ENCODE assay signal across 14 cellular contexts in the genomic region with DNA sequence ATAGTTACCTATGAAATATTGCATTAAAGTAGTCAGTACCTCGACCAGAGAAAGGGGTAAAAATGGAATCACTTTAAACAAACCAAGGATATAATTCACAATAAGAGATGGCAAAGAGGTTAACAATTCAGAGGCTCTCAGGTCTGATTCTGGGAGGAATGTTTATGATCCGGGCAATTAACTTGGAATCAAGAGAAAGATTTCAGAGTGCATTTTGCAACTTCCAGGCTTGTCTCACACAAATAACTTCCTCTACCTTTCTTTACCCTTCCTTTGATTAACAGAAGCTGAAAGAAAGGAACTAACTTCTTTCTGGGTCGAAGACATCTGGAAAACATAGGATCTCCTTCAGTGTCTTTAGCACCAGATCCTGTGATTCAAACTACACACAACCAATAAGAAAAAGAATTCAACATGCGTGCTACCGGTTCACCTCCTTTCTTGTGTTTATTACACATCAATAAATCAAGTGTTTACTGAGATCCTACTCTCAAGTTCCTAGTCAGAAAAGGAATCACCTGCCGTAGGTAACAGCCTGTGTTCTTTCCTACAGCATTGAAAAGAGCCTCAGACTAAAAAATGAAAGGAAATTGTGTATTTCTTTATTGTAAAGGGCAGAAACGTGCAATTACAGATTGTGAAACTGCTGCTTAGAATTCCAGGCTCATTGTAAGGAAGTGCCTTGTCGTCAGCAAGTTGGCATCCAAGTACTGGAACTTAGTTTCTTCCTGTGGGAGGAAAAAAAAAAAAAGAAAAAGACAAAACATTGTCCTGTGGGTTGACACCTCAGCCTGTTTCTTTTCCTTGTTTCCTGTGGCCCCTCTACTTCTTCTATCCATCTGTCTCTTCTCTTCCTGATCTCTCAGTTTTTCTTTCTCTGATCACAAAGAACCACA. TPM values are rescaled to one million over a fixed set of nuclear protein-coding genes. Genes with fewer than 3 reads are reported as not detected.
DNase-seq lines count a peak whose midpoint lies in the region; FAIRE-seq and TF ChIP-seq lines count a peak whose summit lies in the region.
"Had no signal": no experiment of that assay in that cellular context is flagged by ENCODE, and none has a peak within 500 bp of the region (broad histone marks: within the 10 kb centered on the region; RNA-seq: fewer than 3 reads in every experiment).

No MANE protein-coding gene starts in this region.

- no peak for TF ChIP-seq CTCF in AG10803 (conservative IDR thresholded peaks at IDR 0.05; ENCODE audit: low read length)
- no peak for TF ChIP-seq CTCF in HFFc6 (IDR thresholded peaks at IDR 0.05)
- TF ChIP-seq CTCF in endothelial cell of umbilical vein (IDR thresholded peaks at IDR 0.05; ENCODE audit: extremely low read depth in 1 of 2, insufficient read depth in 1 of 2, low read depth in 1 of 2, low read length in 2 of 2) = no peak
- no peak for TF ChIP-seq CTCF in mesothelial cell of epicardium (IDR thresholded peaks at IDR 0.05; ENCODE audit: unreplicated experiment)
- TF ChIP-seq CTCF in esophagus muscularis mucosa (IDR thresholded peaks at IDR 0.05) = no peak

- no peaks in the 10 kb centered on the region for H3K79me2 ChIP-seq in endothelial cell of umbilical vein (ENCODE audit: control insufficient read depth, insufficient read depth, low read length)

- H3K27ac Mint-ChIP-seq in HFFc6 (peak overlapping the region; percentile 88), mesothelial cell of epicardium (peak overlapping the region; percentile 70)
- H3K27ac Mint-ChIP-seq: CD4-positive, alpha-beta T cell; T-helper 2 cell treated with Interferon-gamma antibody and Interleukin-4, amounts not matched to agents 5 μg/mL and 100 μg/mL, for 36 hours had no signal

- H4K20me1 ChIP-seq in endothelial cell of umbilical vein (replicated peaks; ENCODE audit: control insufficient read depth, extremely low read depth, insufficient read depth, low read length) = no peaks in the 10 kb centered on the region

- H3K36me3 Mint-ChIP-seq in HFFc6 (ENCODE audit: low read depth) (no peaks in the 10 kb centered on the region), mesothelial cell of epicardium (peaks cover 2% of the 10 kb centered on the region)

- H3K4me3 Mint-ChIP-seq in HFFc6 (peak overlapping the region; percentile 66), mesothelial cell of epicardium (no peak overlapping the region)
- H3K4me3 Mint-ChIP-seq: CD4-positive, alpha-beta T cell; T-helper 2 cell treated with Interferon-gamma antibody and Interleukin-4, amounts not matched to agents 5 μg/mL and 100 μg/mL, for 36 hours had no signal

- H3K9me1 ChIP-seq in endothelial cell of umbilical vein (replicated peaks; ENCODE audit: control insufficient read depth, extremely low read depth, insufficient read depth, low read length) = no peaks in the 10 kb centered on the region

- POLR2A ChIA-PET in endothelial cell of umbilical vein (lab: Charles Lee) = no interaction called here

- no peaks in the 10 kb centered on the region for H3K9me3 Mint-ChIP-seq in HFFc6
- peaks cover 3% of the 10 kb centered on the region for H3K9me3 Mint-ChIP-seq in mesothelial cell of epicardium
- H3K9me3 Mint-ChIP-seq: CD4-positive, alpha-beta T cell had no signal

- H3K4me3 ChIP-seq in AG10803 (ENCODE audit: low read length) = peak overlapping the region; percentile 38
- H3K4me3 ChIP-seq in endothelial cell of umbilical vein (replicated peaks in 1 of 3; ENCODE audit: insufficient read depth in 1 of 3, low read depth in 1 of 3, low read length in 3 of 3) = peak overlapping the region in 1 of 3 experiments; percentile 33
- peak overlapping the region in 1 of 4 donors; percentile 27 for H3K4me3 ChIP-seq in esophagus muscularis mucosa
- H3K4me3 ChIP-seq: spleen had no signal

- 67% methylated on average over 8 of the region's 8 CpGs for WGBS in esophagus muscularis mucosa

- CTCF ChIA-PET in endothelial cell of umbilical vein (lab: Charles Lee) = no interaction called here

- TF ChIP-seq POLR2A in endothelial cell of umbilical vein (IDR thresholded peaks at IDR 0.05; ENCODE audit: low read depth, low read length) (peak; percentile 9), esophagus muscularis mucosa (IDR thresholded peaks at IDR 0.05; ENCODE audit: low read depth) (no peak)

- no peaks in the 10 kb centered on the region for H3K9me3 ChIP-seq in endothelial cell of umbilical vein (replicated peaks; ENCODE audit: control insufficient read depth, insufficient read depth, low read length)
- no peaks in the 10 kb centered on the region for H3K9me3 ChIP-seq in esophagus muscularis mucosa

- peak; percentile 78 for DNase-seq in AG10803 (ENCODE audit: low read depth)
- peak; percentile 23 for DNase-seq in HFFc6
- peak; percentile 72 for DNase-seq in endothelial cell of umbilical vein (ENCODE audit: low read depth, low spot score)
- DNase-seq in mesothelial cell of epicardium (ENCODE audit: low spot score in 2 of 2, unreplicated experiment in 2 of 2) = no peak
- no peak for DNase-seq in esophagus muscularis mucosa (ENCODE audit: extremely low spot score)
- DNase-seq in NCI-H2227 treated with DMSO at 0.1 percent for 48 hours (lab: John Stamatoyannopoulos, UW) = no peak
- no peak for DNase-seq in activated CD8-positive, alpha-beta memory T cell treated with anti-CD3 and anti-CD28 coated beads, Interleukin-2, amount 50 U/mL, for 4 hours
- DNase-seq in COLO668 (lab: John Stamatoyannopoulos, UW; ENCODE audit: unreplicated experiment) = no peak
- DNase-seq: amniotic stem cell; CD4-positive, alpha-beta T cell; NCI-H1436; NK-92 treated with Interleukin-12 subunit alpha and Interleukin-12 subunit beta, amount 100 ng/mL, for 24 hours; spleen had no signal

- intact Hi-C loops in endothelial cell of umbilical vein (cut with micrococcal nuclease) = loop anchor here (1.0 to 5.0 kb wide), 3 partner anchors 52 to 134 kb away; no protein-coding TSS in a partner anchor
- intact Hi-C loops in esophagus muscularis mucosa (cut with DNase I) = no loop called here

- peaks cover 30% of the 10 kb centered on the region for H3K4me1 Mint-ChIP-seq in HFFc6 (ENCODE audit: low read depth)
- H3K4me1 Mint-ChIP-seq in mesothelial cell of epicardium = peaks cover 29% of the 10 kb centered on the region

- dilution Hi-C loops in endothelial cell of umbilical vein (cut with MboI; ENCODE audit: extremely low pct_ligation_motif_present, low sequenced_read_pairs) = no loop called here

- TSS peak; percentile 89 for BruUV-seq in endothelial cell of umbilical vein (replicated peaks; lab: Mats Ljungman, UMichigan)

- H3K36me3 ChIP-seq in endothelial cell of umbilical vein (ENCODE audit: control insufficient read depth in 2 of 2, extremely low read depth in 1 of 2, insufficient read depth in 2 of 2, low read length in 2 of 2) = no peaks in the 10 kb centered on the region
- no peaks in the 10 kb centered on the region for H3K36me3 ChIP-seq in esophagus muscularis mucosa
- H3K36me3 ChIP-seq: spleen had no signal

- peak; percentile 74 for FAIRE-seq in endothelial cell of umbilical vein (lab: Jason Lieb, UNC)

- peak overlapping the region; percentile 74 for H3K4me2 ChIP-seq in endothelial cell of umbilical vein (ENCODE audit: insufficient read depth, low read length)

- H3K4me1 ChIP-seq in endothelial cell of umbilical vein (ENCODE audit: control insufficient read depth, extremely low read depth, insufficient read depth, low read length) (peaks cover 17% of the 10 kb centered on the region), esophagus muscularis mucosa (no peaks in the 10 kb centered on the region)

- H2AFZ ChIP-seq in endothelial cell of umbilical vein (ENCODE audit: low read depth, low read length) = peak overlapping the region; percentile 96

- H3K27ac ChIP-seq in endothelial cell of umbilical vein (ENCODE audit: insufficient read depth, low read depth, low read length) = peak overlapping the region; percentile 81
- H3K27ac ChIP-seq in esophagus muscularis mucosa (replicated peaks in 1 of 4) = peak overlapping the region in 1 of 4 donors; percentile 18

- H3K27me3 ChIP-seq in endothelial cell of umbilical vein (ENCODE audit: control insufficient read depth in 2 of 2, insufficient read depth in 2 of 2, low read length in 2 of 2) = no peaks in the 10 kb centered on the region
- H3K27me3 ChIP-seq in esophagus muscularis mucosa = no peaks in the 10 kb centered on the region
- H3K27me3 ChIP-seq: spleen had no signal

- TF ChIP-seq EP300 in esophagus muscularis mucosa (IDR thresholded peaks at IDR 0.05) = no peak

- H3K27me3 Mint-ChIP-seq in HFFc6 (ENCODE audit: insufficient read depth) (no peaks in the 10 kb centered on the region), mesothelial cell of epicardium (ENCODE audit: low read depth) (no peaks in the 10 kb centered on the region)

- H3K9ac ChIP-seq in endothelial cell of umbilical vein (replicated peaks; ENCODE audit: extremely low read depth, insufficient read depth, low read length) = peak overlapping the region; percentile 69

TF ChIP-seq in endothelial cell of umbilical vein, 7 proteins besides CTCF, POLR2A, EP300 and RAD21:
- TF ChIP-seq FOS (IDR thresholded peaks at IDR 0.05; ENCODE audit: borderline replicate concordance, insufficient read depth, low read length) (peak; percentile 46), GATA2 (IDR thresholded peaks at IDR 0.05; ENCODE audit: insufficient read depth, insufficient read length, low read depth, low read length) (peak; percentile 20), MYC (IDR thresholded peaks at IDR 0.05; ENCODE audit: low read depth, low read length) (no peak)

RNA-seq across cellular contexts. Expression of gene CARD18, which starts 29.5 kb away (rescaled TPM):
- total RNA-seq in HFFc6 (2021; fragmentation: NEBNext Ultra II Directional; extraction: Animal tissue kit (Norgen Biotek cat#: 25700)) = not detected
- not detected in 2 replicates for total RNA-seq in endothelial cell of umbilical vein
- not detected in 2 replicates for polyA plus RNA-seq in endothelial cell of umbilical vein
- polyA plus RNA-seq in endothelial cell of umbilical vein (2011; cell fraction: cytosol; rRNA removed) = not detected in 2 replicates
- polyA plus RNA-seq in endothelial cell of umbilical vein (2011; cell fraction: nucleus; rRNA removed) = not detected in 2 replicates
- polyA plus RNA-seq in endothelial cell of umbilical vein (2012) = not detected in 2 replicates
- not detected in 2 replicates for polyA minus RNA-seq in endothelial cell of umbilical vein
- not detected for polyA minus RNA-seq in endothelial cell of umbilical vein (2011; cell fraction: cytosol; rRNA and poly(A)+ RNA removed)
- not detected in 2 replicates for polyA minus RNA-seq in endothelial cell of umbilical vein (2011; cell fraction: nucleus; rRNA and poly(A)+ RNA removed)
- total RNA-seq in mesothelial cell of epicardium = not detected in 3 replicates
- total RNA-seq in esophagus muscularis mucosa = not detected
- total RNA-seq: CD4-positive, alpha-beta T cell; spleen had no signal
- polyA plus RNA-seq: spleen had no signal

Comparison
In these comparisons a context has a peak if more than half of its experiments do, and no peak if none do; other contexts are left out.
1. DNase-seq: peak in AG10803 (single experiment), HFFc6 (single experiment) and endothelial cell of umbilical vein (single experiment); none in mesothelial cell of epicardium (0 of 2), esophagus muscularis mucosa (single experiment), NCI-H2227 treated with DMSO at 0.1 percent for 48 hours (single experiment), activated CD8-positive, alpha-beta memory T cell treated with anti-CD3 and anti-CD28 coated beads, Interleukin-2, amount 50 U/mL, for 4 hours (single experiment) and COLO668 (single experiment).